ENCODE assay signal across 8 cellular contexts in the genomic region with DNA sequence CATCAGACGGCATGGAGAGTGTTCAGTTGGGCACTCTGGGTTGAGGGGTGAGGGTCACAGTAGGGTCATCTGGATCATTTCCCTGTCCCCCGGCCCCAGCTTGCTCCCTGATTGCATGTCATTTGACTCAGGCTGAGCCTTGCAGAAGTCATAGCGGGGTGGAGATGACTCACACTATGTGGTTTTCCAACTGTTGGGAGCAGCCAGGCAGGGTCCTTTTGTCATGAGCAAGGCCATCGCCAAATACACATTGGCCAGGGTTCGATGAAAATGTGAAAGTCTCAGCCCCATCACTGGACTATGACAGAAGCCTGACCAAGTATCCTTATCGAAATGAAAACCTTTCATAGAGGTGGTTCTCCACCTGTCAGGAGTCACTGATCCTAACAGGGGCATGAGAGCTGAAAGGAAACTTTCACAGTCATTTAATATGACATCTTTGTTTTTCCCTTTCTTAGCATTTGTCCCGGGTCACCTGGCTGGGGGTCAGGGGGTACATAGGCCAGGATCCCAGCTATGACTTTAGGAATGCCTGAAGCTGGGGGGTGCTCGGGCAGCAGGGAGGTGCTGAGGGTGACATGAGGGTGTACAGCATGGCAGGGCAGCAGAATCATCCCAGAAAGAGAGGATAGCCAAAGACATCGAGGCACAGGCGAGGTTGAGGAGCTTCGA.
DNase-seq lines count a peak whose midpoint lies in the region; ATAC-seq and TF ChIP-seq lines count a peak whose summit lies in the region.

No MANE protein-coding gene starts in this region.

- no peak for TF ChIP-seq POLR2A in spleen (IDR thresholded peaks at IDR 0.05)

- H3K4me3 ChIP-seq in SJSA1 (no peak overlapping the region), spleen (no peak overlapping the region), OCI-LY7 (ENCODE audit: low read depth, low read length, poor library complexity, severe bottlenecking) (no peak overlapping the region)

- no peak for TF ChIP-seq CTCF in H9 (conservative IDR thresholded peaks at IDR 0.05)
- no peak for TF ChIP-seq CTCF in spleen (IDR thresholded peaks at IDR 0.05 in 8 of 11, conservative IDR thresholded peaks at IDR 0.05 in 3 of 11)
- TF ChIP-seq CTCF in OCI-LY7 (conservative IDR thresholded peaks at IDR 0.05; ENCODE audit: low read length) = no peak

- H3K4me1 Mint-ChIP-seq in H9 = peaks cover 38 to 41% of the 10 kb centered on the region in 2 experiments
- peaks cover 9 to 19% of the 10 kb centered on the region in 2 donors for H3K4me1 Mint-ChIP-seq in stimulated activated naive B cell treated with anti-CD40 and anti-IgM and Interleukin-4, amounts not matched to agents 10 μg/mL and 1 μg/mL and 100 μg/mL, for 72 hours

- no peak overlapping the region for H3K18ac ChIP-seq in H9 (ENCODE audit: insufficient read length, low read depth, low read length)

- no peaks in the 10 kb centered on the region for H3K23me2 ChIP-seq in H9 (ENCODE audit: insufficient read length, low read depth, low read length, poor library complexity, severe bottlenecking)

- H3K27ac ChIP-seq in H9 (ENCODE audit: insufficient read length, low read depth, low read length) = no peak overlapping the region
- peak overlapping the region; percentile 69 for H3K27ac ChIP-seq in SJSA1
- H3K27ac ChIP-seq in spleen = peak overlapping the region in 4 of 8 donors; percentile 29 to 90 (median 62)
- H3K27ac ChIP-seq in OCI-LY7 (ENCODE audit: low read depth, low read length, poor library complexity, severe bottlenecking) = no peak overlapping the region

- no peak overlapping the region for H3K14ac ChIP-seq in H9 (ENCODE audit: insufficient read depth, low read length)

- H3K4me1 ChIP-seq in H9 (ENCODE audit: insufficient read depth, low read length) (peaks cover 7% of the 10 kb centered on the region; the same call in 1 of the 2 replicates), SJSA1 (replicated peaks) (peaks cover 48% of the 10 kb centered on the region), spleen (peaks cover 13 to 96% (median 43%) of the 10 kb centered on the region in 6 donors), OCI-LY7 (ENCODE audit: insufficient read depth, low read length, poor library complexity, severe bottlenecking) (no peaks in the 10 kb centered on the region)

- no peak overlapping the region for H4K8ac ChIP-seq in H9 (replicated peaks; ENCODE audit: insufficient read length, low read depth, low read length)

- H2BK120ac ChIP-seq in H9 (ENCODE audit: low read depth, low read length, poor library complexity, severe bottlenecking) = no peak overlapping the region

- no peak for ATAC-seq in HG03565 (IDR thresholded peaks at IDR 0.05; ENCODE audit: unreplicated experiment)
- no peak for ATAC-seq in stimulated activated naive B cell treated with anti-CD40 and anti-IgM and Interleukin-4, amounts not matched to agents 10 μg/mL and 1 μg/mL and 100 μg/mL, for 72 hours (replicated peaks)

- H4K20me1 ChIP-seq in H9 (ENCODE audit: control insufficient read depth, insufficient read depth, insufficient read length) (no peaks in the 10 kb centered on the region), OCI-LY7 (ENCODE audit: insufficient read depth, low read length) (no peaks in the 10 kb centered on the region)

- no peaks in the 10 kb centered on the region for H3K27me3 ChIP-seq in H9 (ENCODE audit: insufficient read depth, low read length)
- no peaks in the 10 kb centered on the region for H3K27me3 ChIP-seq in SJSA1 (replicated peaks)
- peaks cover 0 to 3% (median 0%) of the 10 kb centered on the region in 7 donors for H3K27me3 ChIP-seq in spleen (replicated peaks in 1 of 7)

- H3K56ac ChIP-seq in H9 (ENCODE audit: insufficient read length, low read depth, low read length) = no peak overlapping the region

- no peak overlapping the region for H3T11ph ChIP-seq in H9 (ENCODE audit: low read length)

- H2BK12ac ChIP-seq in H9 (ENCODE audit: insufficient read length, low read depth, low read length) = no peak overlapping the region

- no peak overlapping the region for H3K4ac ChIP-seq in H9 (ENCODE audit: low read depth, low read length)

- H2BK5ac ChIP-seq in H9 (ENCODE audit: insufficient read length, low read length) = no peak overlapping the region

- no peak overlapping the region for H2AK5ac ChIP-seq in H9 (ENCODE audit: insufficient read length, low read length)

- no peak overlapping the region for H3K23ac ChIP-seq in H9 (ENCODE audit: insufficient read length, low read depth, low read length)

- no peaks in the 10 kb centered on the region for H3K9me2 ChIP-seq in OCI-LY7 (ENCODE audit: insufficient read depth, low read length)

- H4K5ac ChIP-seq in H9 (ENCODE audit: insufficient read length, low read depth, low read length) = no peak overlapping the region

- no peaks in the 10 kb centered on the region for H3K79me1 ChIP-seq in H9 (ENCODE audit: insufficient read depth, low read depth, low read length, poor library complexity, severe bottlenecking)

- intact Hi-C loops in spleen (cut with DNase I; ENCODE audit: low total_unique reads) = no loop called here
- intact Hi-C loops in OCI-LY7 (cut with micrococcal nuclease; ENCODE audit: unreplicated experiment) = no loop called here

- CTCF ChIA-PET in OCI-LY7 (lab: Charles Lee; ENCODE audit: unreplicated experiment) = no interaction called here

- peak; percentile 27 for DNase-seq in H9
- DNase-seq in SJSA1 (ENCODE audit: low read depth in 1 of 2, low spot score in 2 of 2) = peak; percentile 87
- peak; percentile 75 for DNase-seq in fibroblast of peridontal ligament (ENCODE audit: extremely low read depth)
- DNase-seq in spleen = peak; percentile 59
- no peak for DNase-seq in OCI-LY7 (ENCODE audit: low spot score)
- DNase-seq in NCI-H524 (lab: John Stamatoyannopoulos, UW) = no peak
- no peak for DNase-seq in stimulated activated naive B cell treated with anti-CD40 and anti-IgM and Interleukin-4, amounts not matched to agents 10 μg/mL and 1 μg/mL and 100 μg/mL, for 72 hours

- no CpG with 5 or more reads among the region's 11 CpGs for WGBS in H9 (ENCODE audit: extremely low coverage, insufficient read length, low lambda C conversion rate)
- WGBS in spleen, 5 donors = 70 to 86% (median 77%) methylated on average over 9 to 11 of the region's 11 CpGs

- H3K9me3 Mint-ChIP-seq in H9 = no peaks in the 10 kb centered on the region
- H3K9me3 Mint-ChIP-seq in stimulated activated naive B cell treated with anti-CD40 and anti-IgM and Interleukin-4, amounts not matched to agents 10 μg/mL and 1 μg/mL and 100 μg/mL, for 72 hours = no peaks in the 10 kb centered on the region

- H2BK15ac ChIP-seq in H9 (ENCODE audit: low read depth, low read length) = no peak overlapping the region

- no peak overlapping the region for H3K4me3 Mint-ChIP-seq in H9
- H3K4me3 Mint-ChIP-seq in stimulated activated naive B cell treated with anti-CD40 and anti-IgM and Interleukin-4, amounts not matched to agents 10 μg/mL and 1 μg/mL and 100 μg/mL, for 72 hours = no peak overlapping the region

- H3K9me3 ChIP-seq in H9 (ENCODE audit: control insufficient read depth, low read depth, low read length) (no peaks in the 10 kb centered on the region), SJSA1 (replicated peaks) (no peaks in the 10 kb centered on the region), spleen (no peaks in the 10 kb centered on the region), OCI-LY7 (ENCODE audit: low read length) (no peaks in the 10 kb centered on the region)

- no TSS peak for BruUV-seq in OCI-LY7 (replicated peaks; lab: Mats Ljungman, UMichigan)

- H3K36me3 ChIP-seq in SJSA1 (no peaks in the 10 kb centered on the region), spleen (no peaks in the 10 kb centered on the region), OCI-LY7 (ENCODE audit: insufficient read depth, low read length) (no peaks in the 10 kb centered on the region)

- H3K4me2 ChIP-seq in H9 (ENCODE audit: insufficient read depth, insufficient read length, low read length) (no peak overlapping the region), OCI-LY7 (ENCODE audit: low read length) (no peak overlapping the region)

- H2AFZ ChIP-seq in H9 (ENCODE audit: low read length) (no peak overlapping the region), OCI-LY7 (ENCODE audit: low read length) (no peak overlapping the region)

- H3K36me3 Mint-ChIP-seq in H9 (ENCODE audit: insufficient read depth in 1 of 3, low read depth in 3 of 3) = no peaks in the 10 kb centered on the region; a peak in 1 of 7 replicates
- peaks cover 0 to 2% of the 10 kb centered on the region in 2 donors for H3K36me3 Mint-ChIP-seq in stimulated activated naive B cell treated with anti-CD40 and anti-IgM and Interleukin-4, amounts not matched to agents 10 μg/mL and 1 μg/mL and 100 μg/mL, for 72 hours

- no peak overlapping the region for H3K9ac ChIP-seq in H9 (ENCODE audit: extremely low read depth, insufficient read length, low read length)

- no peak overlapping the region for H4K91ac ChIP-seq in H9 (ENCODE audit: insufficient read length, low read depth, low read length)

- H3K27me3 Mint-ChIP-seq in H9 (ENCODE audit: low read depth) = no peaks in the 10 kb centered on the region; the same call in none of the 2 replicates
- H3K27me3 Mint-ChIP-seq in stimulated activated naive B cell treated with anti-CD40 and anti-IgM and Interleukin-4, amounts not matched to agents 10 μg/mL and 1 μg/mL and 100 μg/mL, for 72 hours = peaks cover 0 to 4% of the 10 kb centered on the region in 2 donors

- no peaks in the 10 kb centered on the region for H3K79me2 ChIP-seq in H9 (ENCODE audit: insufficient read depth, low read length)
- no peaks in the 10 kb centered on the region for H3K79me2 ChIP-seq in OCI-LY7 (ENCODE audit: insufficient read depth, low read depth, low read length)

- H2BK20ac ChIP-seq in H9 (ENCODE audit: low read depth, low read length, poor library complexity, severe bottlenecking) = no peak overlapping the region

- POLR2A ChIA-PET in OCI-LY7 (lab: Charles Lee) = no interaction called here

- H3K27ac Mint-ChIP-seq in H9 = no peak overlapping the region
- no peak overlapping the region for H3K27ac Mint-ChIP-seq in stimulated activated naive B cell treated with anti-CD40 and anti-IgM and Interleukin-4, amounts not matched to agents 10 μg/mL and 1 μg/mL and 100 μg/mL, for 72 hours

Comparison
In these comparisons a context has a peak if more than half of its experiments do, and no peak if none do; other contexts are left out.
1. DNase-seq: peak in H9 (single experiment), SJSA1 (2 of 2), fibroblast of peridontal ligament (single experiment) and spleen (single experiment); none in OCI-LY7 (single experiment), NCI-H524 (0 of 2) and stimulated activated naive B cell treated with anti-CD40 and anti-IgM and Interleukin-4, amounts not matched to agents 10 μg/mL and 1 μg/mL and 100 μg/mL, for 72 hours (single experiment).